ENCODE assay signal across 8 cellular contexts in genomic region chr12:69284131-69284530, GRCh38. TPM values are rescaled to one million over a fixed set of nuclear protein-coding genes. Genes with fewer than 3 reads are reported as not detected.
A peak's percentile ranks its signal among the peaks of the same experiment; 100 is the strongest.
DNase-seq lines count a peak whose midpoint lies in the region; ATAC-seq and TF ChIP-seq lines count a peak whose summit lies in the region.

No MANE protein-coding gene starts in this region.

- intact Hi-C loops in left lung (cut with DNase I): no loop called here

- H3K27ac ChIP-seq in left lung: no peak overlapping the region

- peak; percentile 80 for ATAC-seq in left lung

- H3K9me3 ChIP-seq in left lung: no peaks in the 10 kb centered on the region

- H3K27me3 ChIP-seq in left lung: peaks cover 0 to 37% of the 10 kb centered on the region in 2 donors

- H3K4me1 ChIP-seq in left lung: peaks cover 8 to 13% of the 10 kb centered on the region in 2 donors

- DNase-seq in stimulated activated CD4-positive, alpha-beta T cell treated with anti-CD3 and anti-CD28 coated beads, Interleukin-15, amount 100 ng/mL, for 24 hours: peak; percentile 55
- DNase-seq in stimulated activated CD4-positive, alpha-beta T cell treated with anti-CD3 and anti-CD28 coated beads, Interleukin-12 subunit alpha, Interleukin-12 subunit beta, amount 100 ng/mL, for 4 hours: no peak
- DNase-seq in KG1 (lab: John Stamatoyannopoulos, UW): peak; percentile 14
- peak; percentile 61 for DNase-seq in SW480 (ENCODE audit: low spot score)
- DNase-seq in dermis microvascular lymphatic vessel endothelial cell (ENCODE audit: low read depth in 2 of 2): peak; percentile 30 to 74
- peak; percentile 70 to 89 for DNase-seq in left lung
- peak; percentile 6 to 11 for DNase-seq in stimulated activated CD4-positive, alpha-beta T cell treated with anti-CD3 and anti-CD28 coated beads, Interleukin-4, amount 100 ng/mL, for 48 hours (ENCODE audit: low read depth in 2 of 2)
- DNase-seq in NCI-H1048 (lab: John Stamatoyannopoulos, UW): no peak

- H3K36me3 ChIP-seq in left lung: no peaks in the 10 kb centered on the region

- peak overlapping the region in 1 of 2 donors; percentile 2 for H3K4me3 ChIP-seq in left lung

- TF ChIP-seq CTCF in left lung (IDR thresholded peaks at IDR 0.05): no peak

RNA-seq across cellular contexts. Expression of gene CPSF6, which starts 44.8 kb away (rescaled TPM):
- 17.1 and 17.7 TPM in 2 replicates for total RNA-seq in dermis microvascular lymphatic vessel endothelial cell
- 10 to 100 TPM; 54.8 to 60.1 TPM for total RNA-seq in left lung

Comparison
In these comparisons a context has a peak if more than half of its experiments do, and no peak if none do; other contexts are left out.
1. DNase-seq: peak in stimulated activated CD4-positive, alpha-beta T cell treated with anti-CD3 and anti-CD28 coated beads, Interleukin-15, amount 100 ng/mL, for 24 hours (single experiment), KG1 (single experiment), SW480 (single experiment), dermis microvascular lymphatic vessel endothelial cell (2 of 2), left lung (2 of 2) and stimulated activated CD4-positive, alpha-beta T cell treated with anti-CD3 and anti-CD28 coated beads, Interleukin-4, amount 100 ng/mL, for 48 hours (2 of 2); none in stimulated activated CD4-positive, alpha-beta T cell treated with anti-CD3 and anti-CD28 coated beads, Interleukin-12 subunit alpha, Interleukin-12 subunit beta, amount 100 ng/mL, for 4 hours (single experiment) and NCI-H1048 (single experiment).